ENCODE assay signal across 10 cellular contexts in the genomic region with DNA sequence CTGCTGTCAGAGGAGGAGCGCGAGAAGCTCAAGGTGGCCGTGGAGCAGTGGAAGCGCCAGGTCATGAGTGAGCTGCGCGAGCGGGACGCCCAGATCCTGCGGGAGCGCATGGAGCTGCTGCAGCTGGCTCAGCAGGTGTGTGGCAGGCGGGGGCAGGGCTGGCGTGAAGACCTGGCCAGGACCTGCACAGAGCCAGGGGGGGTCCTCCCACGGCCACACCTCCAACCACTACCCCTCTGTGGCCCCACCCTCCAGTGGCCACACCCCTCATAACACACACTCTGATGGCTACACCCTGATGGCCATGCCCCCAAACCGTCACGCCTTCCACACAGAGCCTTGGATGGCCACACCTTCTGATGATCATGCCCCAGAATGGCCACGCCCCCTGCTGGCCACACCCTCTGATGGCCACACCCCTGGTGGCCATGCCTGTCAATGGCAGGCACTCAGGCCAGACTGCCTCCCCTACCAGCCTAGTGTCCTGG. TPM values are rescaled to one million over a fixed set of nuclear protein-coding genes. Genes with fewer than 3 reads are reported as not detected.
DNase-seq lines count a peak whose midpoint lies in the region; ATAC-seq, FAIRE-seq and TF ChIP-seq lines count a peak whose summit lies in the region.
"Had no signal": no experiment of that assay in that cellular context is flagged by ENCODE, and none has a peak within 500 bp of the region (broad histone marks: within the 10 kb centered on the region; RNA-seq: fewer than 3 reads in every experiment).

No MANE protein-coding gene starts in this region.

- H3K36me3 ChIP-seq in mammary epithelial cell (ENCODE audit: insufficient read depth, low read length) = no peaks in the 10 kb centered on the region

- DNase-seq in MCF 10A (ENCODE audit: unreplicated experiment) = peak; percentile 43
- no peak for DNase-seq in mammary epithelial cell
- DNase-seq in RCC 7860 (ENCODE audit: low spot score) = peak; percentile 30
- DNase-seq in effector CD8-positive, alpha-beta T cell (lab: John Stamatoyannopoulos, UW) = peak; percentile 8
- peak; percentile 71 for DNase-seq in stimulated activated CD4-positive, alpha-beta T cell treated with anti-CD3 and anti-CD28 coated beads, Interleukin-15, amount 100 ng/mL, for 24 hours
- DNase-seq in foreskin melanocyte = no peak
- no peak for DNase-seq in mesenteric fat pad (ENCODE audit: low spot score)

- no peaks in the 10 kb centered on the region for H3K79me2 ChIP-seq in mammary epithelial cell (ENCODE audit: insufficient read depth, low read length)

- no peaks in the 10 kb centered on the region for H3K4me1 ChIP-seq in mammary epithelial cell (ENCODE audit: insufficient read depth, low read length)

- TF ChIP-seq CTCF in MCF 10A (IDR thresholded peaks at IDR 0.05; ENCODE audit: unreplicated experiment) (no peak), mammary epithelial cell (conservative IDR thresholded peaks at IDR 0.05 in 1 of 2, IDR thresholded peaks at IDR 0.05 in 1 of 2; ENCODE audit: extremely low read depth in 1 of 2, insufficient read depth in 1 of 2, low read depth in 1 of 2, low read length in 2 of 2) (no peak)

- no peak overlapping the region for H3K4me3 Mint-ChIP-seq in MCF 10A (ENCODE audit: unreplicated experiment)
- H3K4me3 Mint-ChIP-seq: activated naive CD8-positive, alpha-beta T cell had no signal

- in situ Hi-C loops in mammary epithelial cell (cut with MboI; ENCODE audit: low sequenced_read_pairs in 2 of 2) = no loop called here

- FAIRE-seq in RCC 7860 (lab: Jason Lieb, UNC) = no peak
- FAIRE-seq: GM18507 had no signal

- H3K36me3 Mint-ChIP-seq in MCF 10A (ENCODE audit: insufficient read depth, unreplicated experiment) = no peaks in the 10 kb centered on the region
- H3K36me3 Mint-ChIP-seq: activated naive CD8-positive, alpha-beta T cell had no signal

- intact Hi-C loops in MCF 10A (cut with micrococcal nuclease) (no loop called here), mammary epithelial cell (cut with micrococcal nuclease) (no loop called here)

- no peak overlapping the region for H3K4me2 ChIP-seq in mammary epithelial cell (ENCODE audit: insufficient read depth, low read depth, low read length)

- WGBS in mammary epithelial cell (ENCODE audit: low coverage, missing lambda C conversion rate) = 68% methylated on average over 13 of the region's 16 CpGs

- CTCF ChIA-PET in MCF 10A (lab: Yijun Ruan, JAX) (no interaction called here), mammary epithelial cell (lab: Charles Lee; ENCODE audit: low non-redundant PET) (no interaction called here)

- no peaks in the 10 kb centered on the region for H3K27me3 Mint-ChIP-seq in MCF 10A (ENCODE audit: insufficient read depth, unreplicated experiment)
- H3K27me3 Mint-ChIP-seq: activated naive CD8-positive, alpha-beta T cell had no signal

- BruUV-seq in MCF 10A (replicated peaks; lab: Mats Ljungman, UMichigan) (no TSS peak), mammary epithelial cell (replicated peaks; lab: Mats Ljungman, UMichigan) (no TSS peak)

- H3K4me3 ChIP-seq in mammary epithelial cell (replicated peaks in 1 of 3; ENCODE audit: insufficient read depth in 1 of 3, low read depth in 2 of 3, low read length in 3 of 3) = no peak overlapping the region

- no peak overlapping the region for H2AFZ ChIP-seq in mammary epithelial cell (ENCODE audit: low read depth, low read length)

- H3K9me3 ChIP-seq in mammary epithelial cell (replicated peaks; ENCODE audit: insufficient read depth, low read length) = peaks cover 4% of the 10 kb centered on the region

- H3K9ac ChIP-seq in mammary epithelial cell (ENCODE audit: insufficient read depth, low read length) = no peak overlapping the region

- no peaks in the 10 kb centered on the region for H4K20me1 ChIP-seq in mammary epithelial cell (ENCODE audit: insufficient read depth, low read length)

- POLR2A ChIA-PET in MCF 10A (lab: Yijun Ruan, JAX) = no interaction called here

- dilution Hi-C loops in mammary epithelial cell (cut with HindIII; ENCODE audit: low sequenced_read_pairs) = no loop called here

- peak; percentile 55 for ATAC-seq in HG03280 (IDR thresholded peaks at IDR 0.05; ENCODE audit: unreplicated experiment)

- no peaks in the 10 kb centered on the region for H3K27me3 ChIP-seq in mammary epithelial cell (ENCODE audit: insufficient read depth, low read length)

- H3K4me1 Mint-ChIP-seq in MCF 10A (ENCODE audit: insufficient read depth, unreplicated experiment) = no peaks in the 10 kb centered on the region

- no peak overlapping the region for H3K27ac Mint-ChIP-seq in MCF 10A (ENCODE audit: low read depth, unreplicated experiment)
- H3K27ac Mint-ChIP-seq: activated naive CD8-positive, alpha-beta T cell had no signal

- H3K27ac ChIP-seq in mammary epithelial cell (ENCODE audit: insufficient read depth, low read depth, low read length) = no peak overlapping the region

- no peaks in the 10 kb centered on the region for H3K9me3 Mint-ChIP-seq in MCF 10A (ENCODE audit: unreplicated experiment)

RNA-seq across cellular contexts. Expression of gene DPYSL4, which starts 23.4 kb away (rescaled TPM):
- 0.21 TPM in 1 of 2 replicates, not detected in the other for total RNA-seq in MCF 10A (2022)
- total RNA-seq in mammary epithelial cell = 1 to 10 TPM; 3.0 to 5.6 TPM
- polyA plus RNA-seq in mammary epithelial cell = 6.6 TPM
- 3.3 TPM for polyA minus RNA-seq in mammary epithelial cell
- total RNA-seq in mesenteric fat pad = 1.8 TPM

Comparison
In these comparisons a context has a peak if more than half of its experiments do, and no peak if none do; other contexts are left out.
1. DNase-seq: peak in MCF 10A (single experiment), RCC 7860 (single experiment), effector CD8-positive, alpha-beta T cell (single experiment) and stimulated activated CD4-positive, alpha-beta T cell treated with anti-CD3 and anti-CD28 coated beads, Interleukin-15, amount 100 ng/mL, for 24 hours (single experiment); none in mammary epithelial cell (single experiment), foreskin melanocyte (single experiment) and mesenteric fat pad (single experiment).